In the genomic region with DNA sequence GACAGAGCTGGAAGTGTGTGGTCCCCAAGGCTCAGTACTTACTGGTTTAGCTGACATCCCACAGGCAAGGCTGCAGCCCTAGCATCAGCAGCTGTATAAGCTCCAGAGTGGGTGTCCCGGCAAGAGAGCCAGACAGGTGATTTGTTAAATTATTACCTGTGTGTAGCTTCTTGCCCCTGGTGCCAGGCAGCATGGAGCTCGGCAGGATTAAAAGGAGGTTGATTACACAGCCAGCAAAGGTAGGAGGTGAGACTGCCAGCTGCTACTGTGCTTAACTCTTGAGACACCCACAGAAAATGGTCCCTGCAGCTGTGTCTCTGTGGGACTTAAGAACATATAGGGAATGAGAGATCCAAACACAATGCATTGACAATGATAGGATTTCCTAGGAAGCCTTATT, we compare ENCODE assay signal across 16 cellular contexts.
"Had no signal": no experiment of that assay in that cellular context is flagged by ENCODE, and none has a peak within 500 bp of the region (broad histone marks: within the 10 kb centered on the region; RNA-seq: fewer than 3 reads in every experiment).

No MANE protein-coding gene starts in this region.

- H3K27me3 Mint-ChIP-seq: activated B cell treated with CpG ODN at 0.5 μM for 24 hours; memory B cell; stimulated activated naive CD8-positive, alpha-beta T cell treated with anti-CD3 and anti-CD28 coated beads, Interleukin-15, amount 100 ng/mL, for 72 hours; T-helper 17 cell had no signal

- DNase-seq: activated B cell treated with CpG ODN at 0.5 μM for 24 hours; activated CD4-positive, alpha-beta T cell treated with anti-CD3 and anti-CD28 coated beads, Interleukin-2, amount 50 U/mL, for 1 hour; activated naive CD4-positive, alpha-beta T cell treated with anti-CD3 and anti-CD28 coated beads, Interleukin-2, amount 50 U/mL, for 16 hours; activated T-cell treated with anti-CD3 and anti-CD28 coated beads for 4 hours; foreskin fibroblast; hippocampal formation; kidney; left ventricle myocardium inferior; pancreas; T-helper 17 cell; thyroid gland had no signal

- H3K27me3 ChIP-seq: pancreas, thyroid gland had no signal

- H3K4me3 ChIP-seq: pancreas, thyroid gland had no signal

- H3K4me3 Mint-ChIP-seq: activated B cell treated with CpG ODN at 0.5 μM for 24 hours, memory B cell, T-helper 17 cell had no signal

- H3K9me3 Mint-ChIP-seq: activated B cell treated with CpG ODN at 0.5 μM for 24 hours; memory B cell; stimulated activated naive CD8-positive, alpha-beta T cell treated with anti-CD3 and anti-CD28 coated beads, Interleukin-15, amount 100 ng/mL, for 72 hours had no signal

- H3K9me3 ChIP-seq: left ventricle myocardium inferior, pancreas, thyroid gland had no signal

- H3K27ac ChIP-seq: thyroid gland had no signal

- H3K27ac Mint-ChIP-seq: activated B cell treated with CpG ODN at 0.5 μM for 24 hours; memory B cell; stimulated activated naive CD8-positive, alpha-beta T cell treated with anti-CD3 and anti-CD28 coated beads, Interleukin-15, amount 100 ng/mL, for 72 hours; T-helper 17 cell had no signal

- ATAC-seq: pancreas, T-helper 17 cell had no signal

- H3K36me3 ChIP-seq: left ventricle myocardium inferior, pancreas, thyroid gland had no signal

- FAIRE-seq: endothelial cell of umbilical vein, kidney, pancreas, TTC549, urothelium cell line had no signal
